17 cellular contexts compared by ENCODE assay signal in genomic region chr10:69965086-69965485, GRCh38.
"Had no signal": no experiment of that assay in that cellular context is flagged by ENCODE, and none has a peak within 500 bp of the region (broad histone marks: within the 10 kb centered on the region; RNA-seq: fewer than 3 reads in every experiment).

No MANE protein-coding gene starts in this region.

- ATAC-seq: activated CD4-positive, CD25-positive, alpha-beta regulatory T cell treated with anti-CD3 and anti-CD28 coated beads, Interleukin-2, amount 50 U/mL, for 24 hours; activated naive CD4-positive, alpha-beta T cell treated with anti-CD3 and anti-CD28 coated beads, Interleukin-2, amount 50 U/mL, for 72 hours; activated T-cell treated with anti-CD3 and anti-CD28 coated beads, Interleukin-2, amount 50 U/mL, for 72 hours; effector memory CD8-positive, alpha-beta T cell; lower lobe of right lung; psoas muscle; upper lobe of right lung had no signal

- H3K4me1 Mint-ChIP-seq: neural crest cell had no signal

- H3K27me3 ChIP-seq: sigmoid colon, testis, upper lobe of right lung had no signal

- H3K9me3 Mint-ChIP-seq: activated naive CD4-positive, alpha-beta T cell treated with anti-CD3 and anti-CD28 coated beads, Interleukin-2, amount 50 U/mL, for 72 hours; activated T-cell treated with anti-CD3 and anti-CD28 coated beads, Interleukin-2, amount 50 U/mL, for 72 hours; dendritic cell treated with granulocyte-macrophage colony-stimulating factor and Interleukin-4, amounts not matched to agents 40 ng/mL and 50 ng/mL, for 4 days; effector memory CD8-positive, alpha-beta T cell; neural crest cell had no signal

- H3K36me3 Mint-ChIP-seq: activated naive CD4-positive, alpha-beta T cell treated with anti-CD3 and anti-CD28 coated beads, Interleukin-2, amount 50 U/mL, for 72 hours had no signal

- H3K27ac Mint-ChIP-seq: activated naive CD4-positive, alpha-beta T cell treated with anti-CD3 and anti-CD28 coated beads, Interleukin-2, amount 50 U/mL, for 72 hours; activated T-cell treated with anti-CD3 and anti-CD28 coated beads, Interleukin-2, amount 50 U/mL, for 72 hours; dendritic cell treated with granulocyte-macrophage colony-stimulating factor and Interleukin-4, amounts not matched to agents 40 ng/mL and 50 ng/mL, for 4 days; effector memory CD8-positive, alpha-beta T cell had no signal

- H3K9me3 ChIP-seq: lower lobe of right lung, psoas muscle, sigmoid colon, stomach, testis, upper lobe of right lung had no signal

- H3K36me3 ChIP-seq: lower lobe of right lung, sigmoid colon, stomach, upper lobe of right lung had no signal

- H3K4me1 ChIP-seq: psoas muscle, testis had no signal

- H3K4me3 ChIP-seq: lower lobe of right lung, psoas muscle, sigmoid colon, stomach, testis, upper lobe of right lung had no signal

- DNase-seq: activated CD4-positive, alpha-beta T cell treated with anti-CD3 and anti-CD28 coated beads, Interleukin-2, amount 50 U/mL, for 1 hour; activated gamma-delta T cell; activated T-cell treated with anti-CD3 and anti-CD28 coated beads, Interleukin-2, amount 50 U/mL, for 72 hours; amniotic stem cell; central memory CD4-positive, alpha-beta T cell; effector memory CD8-positive, alpha-beta T cell; lower lobe of right lung; psoas muscle; sigmoid colon; stimulated activated CD4-positive, alpha-beta T cell treated with anti-CD3 and anti-CD28 coated beads, Interleukin-1b, Interleukin-23, amount 100 ng/mL, for 48 hours; testis; upper lobe of right lung had no signal

- H3K4me3 Mint-ChIP-seq: activated T-cell treated with anti-CD3 and anti-CD28 coated beads, Interleukin-2, amount 50 U/mL, for 72 hours; dendritic cell treated with granulocyte-macrophage colony-stimulating factor and Interleukin-4, amounts not matched to agents 40 ng/mL and 50 ng/mL, for 4 days; effector memory CD8-positive, alpha-beta T cell; neural crest cell had no signal

- H3K27ac ChIP-seq: lower lobe of right lung, psoas muscle, sigmoid colon, stomach, testis, upper lobe of right lung had no signal
